ENCODE assay signal across 1 cellular context in genomic region chr3:135982404-135982761, GRCh38.
TF ChIP-seq lines count a peak whose summit lies in the region.

No MANE protein-coding gene starts in this region.

TF ChIP-seq in SK-N-SH, 30 proteins besides CTCF, POLR2A, EP300 and RAD21 (continued from another document):
- TF ChIP-seq TCF12 (IDR thresholded peaks at IDR 0.05) (no peak), RXRA (IDR thresholded peaks at IDR 0.05; ENCODE audit: borderline replicate concordance, low read depth) (no peak), ZBTB33 (IDR thresholded peaks at IDR 0.05; ENCODE audit: borderline replicate concordance, low read depth) (no peak), USF2 (IDR thresholded peaks at IDR 0.05; ENCODE audit: borderline replicate concordance, low read depth, low read length) (no peak), GATA2 (CRISPR knock-in tag; IDR thresholded peaks at IDR 0.05) (no peak), RFX5 (IDR thresholded peaks at IDR 0.05; ENCODE audit: low read length) (no peak), NFIC (IDR thresholded peaks at IDR 0.05; ENCODE audit: borderline replicate concordance) (no peak), MEF2A (IDR thresholded peaks at IDR 0.05; ENCODE audit: borderline replicate concordance, low read depth) (no peak)
- TF ChIP-seq, protein P1, sequence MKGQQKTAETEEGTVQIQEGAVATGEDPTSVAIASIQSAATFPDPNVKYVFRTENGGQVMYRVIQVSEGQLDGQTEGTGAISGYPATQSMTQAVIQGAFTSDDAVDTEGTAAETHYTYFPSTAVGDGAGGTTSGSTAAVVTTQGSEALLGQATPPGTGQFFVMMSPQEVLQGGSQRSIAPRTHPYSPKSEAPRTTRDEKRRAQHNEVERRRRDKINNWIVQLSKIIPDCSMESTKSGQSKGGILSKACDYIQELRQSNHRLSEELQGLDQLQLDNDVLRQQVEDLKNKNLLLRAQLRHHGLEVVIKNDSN (IDR thresholded peaks at IDR 0.05; ENCODE audit: borderline replicate concordance, low read depth), result no peak
